17 cellular contexts compared by ENCODE assay signal in the genomic region with DNA sequence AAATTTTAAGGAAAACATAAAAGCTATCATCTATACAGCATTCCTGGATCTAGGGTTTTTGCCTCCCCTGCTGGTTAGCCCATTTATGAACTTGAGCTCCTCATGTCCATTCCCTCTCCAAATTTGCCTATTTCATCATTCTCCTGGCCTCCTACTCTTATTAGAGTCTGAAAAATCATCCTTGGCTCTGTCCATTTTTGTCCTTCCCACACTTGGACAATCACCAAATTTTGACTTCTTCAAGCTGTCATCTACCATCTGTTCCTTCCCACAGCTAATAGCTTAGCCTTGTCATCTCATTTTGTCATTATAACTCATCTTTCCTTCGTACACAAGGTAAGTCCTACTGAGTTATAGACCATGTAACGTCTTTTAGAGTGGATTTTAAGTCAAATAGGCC. TPM values are rescaled to one million over a fixed set of nuclear protein-coding genes. Genes with fewer than 3 reads are reported as not detected.
A peak's percentile ranks its signal among the peaks of the same experiment; 100 is the strongest.
DNase-seq lines count a peak whose midpoint lies in the region; ATAC-seq lines count a peak whose summit lies in the region.
"Had no signal": no experiment of that assay in that cellular context is flagged by ENCODE, and none has a peak within 500 bp of the region (broad histone marks: within the 10 kb centered on the region; RNA-seq: fewer than 3 reads in every experiment).

No MANE protein-coding gene starts in this region.

- H3K36me3 Mint-ChIP-seq in activated naive CD4-positive, alpha-beta T cell treated with anti-CD3 and anti-CD28 coated beads, Interleukin-2, amount 10 ng/mL, durations not matched to agents 7 days and 5 days: peaks cover 4% of the 10 kb centered on the region
- no peaks in the 10 kb centered on the region for H3K36me3 Mint-ChIP-seq in activated naive CD4-positive, alpha-beta T cell treated with anti-CD3 and anti-CD28 coated beads, Interleukin-2, amount 50 U/mL, for 72 hours
- H3K36me3 Mint-ChIP-seq in activated T-helper 2 cell treated with anti-CD3 and anti-CD28 coated beads, Interferon-gamma antibody, Interleukin-2, Interleukin-4, amounts not matched to agents 10 μg/mL and 5 μg/mL and 100 μg/mL, durations not matched to agents 14 hours and 24 hours and 36 hours (ENCODE audit: low read depth): no peaks in the 10 kb centered on the region
- H3K36me3 Mint-ChIP-seq in naive thymus-derived CD8-positive, alpha-beta T cell: peaks cover 0 to 2% (median 0%) of the 10 kb centered on the region in 3 donors

- no peak for ATAC-seq in activated naive CD4-positive, alpha-beta T cell treated with anti-CD3 and anti-CD28 coated beads, Interleukin-2, amount 50 U/mL, for 72 hours
- ATAC-seq in naive thymus-derived CD8-positive, alpha-beta T cell: no peak
- no peak for ATAC-seq in HG03039 (IDR thresholded peaks at IDR 0.05; ENCODE audit: unreplicated experiment)

- H3K4me1 Mint-ChIP-seq in activated naive CD4-positive, alpha-beta T cell treated with anti-CD3 and anti-CD28 coated beads, Interleukin-2, amount 10 ng/mL, durations not matched to agents 7 days and 5 days: peaks cover 38% of the 10 kb centered on the region
- H3K4me1 Mint-ChIP-seq in activated T-helper 2 cell treated with anti-CD3 and anti-CD28 coated beads, Interferon-gamma antibody, Interleukin-2, Interleukin-4, amounts not matched to agents 10 μg/mL and 5 μg/mL and 100 μg/mL, durations not matched to agents 14 hours and 24 hours and 36 hours (ENCODE audit: low read depth): peaks cover 30% of the 10 kb centered on the region
- peaks cover 8 to 43% (median 34%) of the 10 kb centered on the region in 4 donors for H3K4me1 Mint-ChIP-seq in naive thymus-derived CD8-positive, alpha-beta T cell

- peak overlapping the region; percentile 61 for H3K27ac Mint-ChIP-seq in activated naive CD4-positive, alpha-beta T cell treated with anti-CD3 and anti-CD28 coated beads, Interleukin-2, amount 10 ng/mL, durations not matched to agents 7 days and 5 days
- no peak overlapping the region for H3K27ac Mint-ChIP-seq in activated naive CD4-positive, alpha-beta T cell treated with anti-CD3 and anti-CD28 coated beads, Interleukin-2, amount 50 U/mL, for 72 hours
- H3K27ac Mint-ChIP-seq in activated T-helper 2 cell treated with anti-CD3 and anti-CD28 coated beads, Interferon-gamma antibody, Interleukin-2, Interleukin-4, amounts not matched to agents 10 μg/mL and 5 μg/mL and 100 μg/mL, durations not matched to agents 14 hours and 24 hours and 36 hours: no peak overlapping the region
- H3K27ac Mint-ChIP-seq in naive thymus-derived CD8-positive, alpha-beta T cell: peak overlapping the region in 9 of 10 donors; percentile 68 to 99 (median 98)

- no peak for DNase-seq in activated naive CD4-positive, alpha-beta T cell treated with anti-CD3 and anti-CD28 coated beads, Interleukin-2, amount 10 ng/mL, durations not matched to agents 7 days and 5 days
- no peak for DNase-seq in activated naive CD4-positive, alpha-beta T cell treated with anti-CD3 and anti-CD28 coated beads, Interleukin-2, amount 50 U/mL, for 72 hours (ENCODE audit: low spot score in 2 of 2)
- DNase-seq in NCI-H1694 (lab: John Stamatoyannopoulos, UW) (peak; percentile 60), RKO (ENCODE audit: low spot score) (no peak), islet precursor cell (no peak)
- DNase-seq in activated T-helper 2 cell treated with anti-CD3 and anti-CD28 coated beads, Interferon-gamma antibody, Interleukin-2, Interleukin-4, amounts not matched to agents 10 μg/mL and 5 μg/mL and 100 μg/mL, durations not matched to agents 14 hours and 24 hours and 36 hours (ENCODE audit: low spot score): no peak
- DNase-seq in naive thymus-derived CD8-positive, alpha-beta T cell: no peak
- DNase-seq: effector CD4-positive, alpha-beta T cell; mesenchymal stem cell; stimulated activated CD4-positive, alpha-beta T cell treated with anti-CD3 and anti-CD28 coated beads, Interleukin-1b, Interleukin-23, amount 100 ng/mL, for 48 hours had no signal

- CTCF ChIA-PET in activated naive CD4-positive, alpha-beta T cell treated with anti-CD3 and anti-CD28 coated beads, Interleukin-2, amount 10 ng/mL, durations not matched to agents 7 days and 5 days (lab: Charles Lee): interaction anchor here (0.6 to 1.8 kb wide), 4 partner anchors 16 to 535 kb away, joined by 3 to 5 read pairs (median 4); no protein-coding TSS in a partner anchor

- H3K9me3 Mint-ChIP-seq in activated naive CD4-positive, alpha-beta T cell treated with anti-CD3 and anti-CD28 coated beads, Interleukin-2, amount 10 ng/mL, durations not matched to agents 7 days and 5 days: no peaks in the 10 kb centered on the region
- H3K9me3 Mint-ChIP-seq in activated naive CD4-positive, alpha-beta T cell treated with anti-CD3 and anti-CD28 coated beads, Interleukin-2, amount 50 U/mL, for 72 hours: peaks cover 0 to 4% of the 10 kb centered on the region in 2 donors
- H3K9me3 Mint-ChIP-seq in activated T-helper 2 cell treated with anti-CD3 and anti-CD28 coated beads, Interferon-gamma antibody, Interleukin-2, Interleukin-4, amounts not matched to agents 10 μg/mL and 5 μg/mL and 100 μg/mL, durations not matched to agents 14 hours and 24 hours and 36 hours: no peaks in the 10 kb centered on the region
- H3K9me3 Mint-ChIP-seq in naive thymus-derived CD8-positive, alpha-beta T cell: no peaks in the 10 kb centered on the region

- no peak overlapping the region for H3K4me3 Mint-ChIP-seq in activated naive CD4-positive, alpha-beta T cell treated with anti-CD3 and anti-CD28 coated beads, Interleukin-2, amount 10 ng/mL, durations not matched to agents 7 days and 5 days
- peak overlapping the region; percentile 2 for H3K4me3 Mint-ChIP-seq in activated T-helper 2 cell treated with anti-CD3 and anti-CD28 coated beads, Interferon-gamma antibody, Interleukin-2, Interleukin-4, amounts not matched to agents 10 μg/mL and 5 μg/mL and 100 μg/mL, durations not matched to agents 14 hours and 24 hours and 36 hours (ENCODE audit: low read depth)
- H3K4me3 Mint-ChIP-seq in naive thymus-derived CD8-positive, alpha-beta T cell: peak overlapping the region in 5 of 10 donors; percentile 33 to 88 (median 66)

- no peaks in the 10 kb centered on the region for H3K27me3 Mint-ChIP-seq in activated naive CD4-positive, alpha-beta T cell treated with anti-CD3 and anti-CD28 coated beads, Interleukin-2, amount 10 ng/mL, durations not matched to agents 7 days and 5 days
- no peaks in the 10 kb centered on the region for H3K27me3 Mint-ChIP-seq in activated T-helper 2 cell treated with anti-CD3 and anti-CD28 coated beads, Interferon-gamma antibody, Interleukin-2, Interleukin-4, amounts not matched to agents 10 μg/mL and 5 μg/mL and 100 μg/mL, durations not matched to agents 14 hours and 24 hours and 36 hours (ENCODE audit: low read depth)
- H3K27me3 Mint-ChIP-seq in naive thymus-derived CD8-positive, alpha-beta T cell: no peaks in the 10 kb centered on the region

- POLR2A ChIA-PET in naive thymus-derived CD8-positive, alpha-beta T cell (lab: Charles Lee): interaction anchor here (1.3 to 7.6 kb wide), 4 partner anchors 14 to 103 kb away, joined by 3 to 484 read pairs (median 140); a partner anchor contains a TSS

- intact Hi-C loops in activated T-helper 2 cell treated with anti-CD3 and anti-CD28 coated beads, Interferon-gamma antibody, Interleukin-2, Interleukin-4, amounts not matched to agents 10 μg/mL and 5 μg/mL and 100 μg/mL, durations not matched to agents 14 hours and 24 hours and 36 hours (cut with micrococcal nuclease): no loop called here

RNA-seq across cellular contexts. Expression of a gene that starts 2.2 kb away (rescaled TPM):
- 10 to 100 TPM; 14.3 to 14.5 TPM for total RNA-seq in activated naive CD4-positive, alpha-beta T cell treated with anti-CD3 and anti-CD28 coated beads, Interleukin-2, amount 50 U/mL, for 72 hours
- 16.5 and 17.7 TPM in 2 replicates for total RNA-seq in activated T-helper 2 cell treated with anti-CD3 and anti-CD28 coated beads, Interferon-gamma antibody, Interleukin-2, Interleukin-4, amounts not matched to agents 10 μg/mL and 5 μg/mL and 100 μg/mL, durations not matched to agents 14 hours and 24 hours and 36 hours
- total RNA-seq in naive thymus-derived CD8-positive, alpha-beta T cell: 10 to 100 TPM; 24.8 to 27.6 TPM
- 10 to 100 TPM; 38.1 to 53.8 (median 42.4) TPM for polyA plus RNA-seq in naive thymus-derived CD8-positive, alpha-beta T cell
- total RNA-seq: HT1080 had no signal

RNA-seq across cellular contexts. Expression of a gene that starts 29.0 kb away (rescaled TPM):
- 10 to 100 TPM; 64.5 to 69.4 TPM for total RNA-seq in activated naive CD4-positive, alpha-beta T cell treated with anti-CD3 and anti-CD28 coated beads, Interleukin-2, amount 50 U/mL, for 72 hours
- total RNA-seq in activated T-helper 2 cell treated with anti-CD3 and anti-CD28 coated beads, Interferon-gamma antibody, Interleukin-2, Interleukin-4, amounts not matched to agents 10 μg/mL and 5 μg/mL and 100 μg/mL, durations not matched to agents 14 hours and 24 hours and 36 hours: 86.7 and 88.5 TPM in 2 replicates
- 100 to 1,000 TPM; 146 TPM for total RNA-seq in naive thymus-derived CD8-positive, alpha-beta T cell
- polyA plus RNA-seq in naive thymus-derived CD8-positive, alpha-beta T cell: 10 to 100 TPM; 18.9 to 21.7 (median 19.1) TPM

RNA-seq across cellular contexts. Expression of a gene that starts 49.6 kb away (rescaled TPM):
- total RNA-seq in activated naive CD4-positive, alpha-beta T cell treated with anti-CD3 and anti-CD28 coated beads, Interleukin-2, amount 50 U/mL, for 72 hours: under 1 TPM; 0.07 to 0.31 TPM
- 0.05 TPM in 1 of 2 replicates, not detected in the other for total RNA-seq in activated T-helper 2 cell treated with anti-CD3 and anti-CD28 coated beads, Interferon-gamma antibody, Interleukin-2, Interleukin-4, amounts not matched to agents 10 μg/mL and 5 μg/mL and 100 μg/mL, durations not matched to agents 14 hours and 24 hours and 36 hours
- total RNA-seq in naive thymus-derived CD8-positive, alpha-beta T cell: under 1 TPM; 0.22 to 0.34 TPM
- not detected for polyA plus RNA-seq in naive thymus-derived CD8-positive, alpha-beta T cell
- total RNA-seq: cardiac septum, esophagus muscularis mucosa, hepatocyte, HT1080, kidney epithelial cell, LHCN-M2 had no signal
- polyA plus RNA-seq: hepatocyte had no signal

Comparison
In these comparisons a context has a peak if more than half of its experiments do, and no peak if none do; other contexts are left out.
1. H3K27ac Mint-ChIP-seq: peak in activated naive CD4-positive, alpha-beta T cell treated with anti-CD3 and anti-CD28 coated beads, Interleukin-2, amount 10 ng/mL, durations not matched to agents 7 days and 5 days (single experiment) and naive thymus-derived CD8-positive, alpha-beta T cell (9 of 10); none in activated naive CD4-positive, alpha-beta T cell treated with anti-CD3 and anti-CD28 coated beads, Interleukin-2, amount 50 U/mL, for 72 hours (0 of 2) and activated T-helper 2 cell treated with anti-CD3 and anti-CD28 coated beads, Interferon-gamma antibody, Interleukin-2, Interleukin-4, amounts not matched to agents 10 μg/mL and 5 μg/mL and 100 μg/mL, durations not matched to agents 14 hours and 24 hours and 36 hours (single experiment).